8 cellular contexts compared by ENCODE assay signal in the genomic region with DNA sequence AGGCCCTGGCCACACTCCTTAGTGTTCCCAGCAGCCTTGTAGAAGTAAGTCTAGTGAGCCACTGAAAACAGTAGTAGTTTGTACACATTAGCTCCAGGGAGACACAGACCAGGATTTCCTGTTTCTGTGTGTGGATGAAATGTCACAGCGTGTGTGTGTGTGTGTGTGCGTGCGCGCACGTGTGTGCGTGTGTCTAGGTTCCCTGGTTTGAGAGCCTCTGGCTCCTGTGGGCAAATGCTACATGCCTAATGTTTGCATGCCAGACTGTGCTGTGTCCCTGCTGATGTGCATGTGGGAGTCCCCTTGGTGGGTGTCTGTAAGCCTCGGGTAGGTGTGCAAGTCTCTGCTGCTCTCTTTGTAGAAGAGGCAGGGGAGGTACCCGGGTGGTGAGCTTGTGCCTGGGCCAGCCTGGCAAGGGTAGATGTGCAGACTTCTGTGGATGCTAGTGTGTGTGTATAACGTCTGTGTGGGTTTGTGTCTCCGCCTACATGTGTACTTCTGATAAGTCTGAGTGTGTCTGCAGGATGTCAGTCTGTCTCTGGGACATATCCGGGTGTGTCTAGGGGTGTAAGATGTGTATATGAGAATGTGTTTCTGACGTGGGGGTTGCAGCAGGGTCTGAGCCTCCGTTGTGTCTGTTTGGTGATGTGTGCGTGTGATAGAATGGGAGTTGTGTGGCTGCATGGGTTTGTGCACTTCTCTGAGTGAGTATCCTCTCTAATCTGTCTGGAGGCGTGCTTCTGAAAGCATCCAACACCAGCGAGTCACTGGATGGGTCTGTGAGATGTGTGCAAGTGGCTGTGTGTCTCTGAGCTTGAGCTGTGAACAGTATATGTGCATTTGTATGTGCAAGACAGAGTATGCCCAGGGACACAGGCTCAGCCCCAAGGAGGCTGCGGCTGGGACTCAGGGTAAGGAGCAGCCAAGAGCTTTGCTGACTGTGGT. TPM values are rescaled to one million over a fixed set of nuclear protein-coding genes. Genes with fewer than 3 reads are reported as not detected.
DNase-seq lines count a peak whose midpoint lies in the region; ATAC-seq lines count a peak whose summit lies in the region.

No MANE protein-coding gene starts in this region.

- peak overlapping the region; percentile 88 for H3K27ac ChIP-seq in substantia nigra (ENCODE audit: low read depth, low read length, poor library complexity, severe bottlenecking)

- no peak for ATAC-seq in HG03139 (IDR thresholded peaks at IDR 0.05; ENCODE audit: unreplicated experiment)

- DNase-seq in NCI-H2029 (lab: John Stamatoyannopoulos, UW), result peak; percentile 38
- DNase-seq in NCI-H2029 treated with DMSO at 0.1 percent for 48 hours (lab: John Stamatoyannopoulos, UW), result no peak
- DNase-seq in activated T-cell treated with anti-CD3 and anti-CD28 coated beads, Interleukin-2, amount 50 U/mL, for 1 hour, result peak; percentile 38
- peak; percentile 36 for DNase-seq in glomerular visceral epithelial cell (ENCODE audit: extremely low spot score)
- peak in 3 of 49 donors; percentile 16 to 23 (median 16) for DNase-seq in substantia nigra (lab: John Stamatoyannopoulos, UW)
- DNase-seq in HT-29 (ENCODE audit: low spot score), result no peak
- DNase-seq in Ammon's horn (ENCODE audit: low spot score), result no peak

RNA-seq across cellular contexts. Expression of a gene that starts 19.0 kb away (rescaled TPM):
- 0.25 and 0.89 TPM in 2 replicates for total RNA-seq in HT-29 (2014; rRNA removed; shearing (Covaris generic))

Comparison
In these comparisons a context has a peak if more than half of its experiments do, and no peak if none do; other contexts are left out.
1. DNase-seq: peak in NCI-H2029 (single experiment), activated T-cell treated with anti-CD3 and anti-CD28 coated beads, Interleukin-2, amount 50 U/mL, for 1 hour (single experiment) and glomerular visceral epithelial cell (single experiment); none in NCI-H2029 treated with DMSO at 0.1 percent for 48 hours (single experiment), HT-29 (single experiment) and Ammon's horn (single experiment).